ENCODE assay signal across 19 cellular contexts in the genomic region with DNA sequence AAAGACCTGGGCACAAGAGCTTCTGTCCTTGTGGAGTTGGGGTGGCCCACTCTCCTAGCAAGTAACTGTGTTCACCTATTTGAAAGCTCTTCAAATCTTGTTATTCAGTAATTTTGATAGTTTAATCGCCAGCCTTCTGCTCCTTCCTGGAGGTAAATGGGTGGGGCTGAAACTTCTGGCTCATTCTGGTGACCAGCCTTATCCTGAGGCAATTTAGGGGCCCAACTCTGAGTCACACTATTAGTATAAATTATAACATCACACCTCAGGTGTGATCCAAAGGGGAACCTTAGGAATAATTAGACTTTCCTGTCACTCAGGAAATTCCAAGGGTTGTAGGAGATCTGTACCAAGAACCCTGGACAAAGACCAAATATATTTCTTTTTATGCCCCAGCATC.
"Had no signal": no experiment of that assay in that cellular context is flagged by ENCODE, and none has a peak within 500 bp of the region (broad histone marks: within the 10 kb centered on the region; RNA-seq: fewer than 3 reads in every experiment).

No MANE protein-coding gene starts in this region.

- H3K4me3 Mint-ChIP-seq: IgD-negative memory B cell had no signal

- H3K27ac Mint-ChIP-seq: IgD-negative memory B cell had no signal

- DNase-seq: MG63, NCI-H1092, NCI-H1105 treated with DMSO at 0.1 percent for 48 hours, NCI-H1417 treated with DMSO at 0.1 percent for 48 hours, NCI-H146, NCI-H1694 treated with DMSO at 0.1 percent for 48 hours, NCI-H1930, NCI-H2081, NCI-H2107, NCI-H2227 treated with DMSO at 0.1 percent for 48 hours, NCI-H524, NCI-H526 treated with DMSO at 0.1 percent for 48 hours, NCI-H774, Right ventricle myocardium superior, RPMI8226, SK-N-SH, SW 1271 had no signal

- ATAC-seq: K562 had no signal

- H3K27me3 Mint-ChIP-seq: IgD-negative memory B cell had no signal

- H3K4me1 Mint-ChIP-seq: IgD-negative memory B cell had no signal

- H3K36me3 ChIP-seq: MG63 had no signal

- H3K4me3 ChIP-seq: K562, MG63 had no signal

- H3K9me3 ChIP-seq: MG63, SK-N-SH had no signal

- H3K4me2 ChIP-seq: SK-N-SH had no signal

- H3K36me3 Mint-ChIP-seq: IgD-negative memory B cell had no signal

- H3K9ac ChIP-seq: SK-N-SH had no signal

- H3K27me3 ChIP-seq: MG63 had no signal
